ENCODE assay signal across 3 cellular contexts in the genomic region with DNA sequence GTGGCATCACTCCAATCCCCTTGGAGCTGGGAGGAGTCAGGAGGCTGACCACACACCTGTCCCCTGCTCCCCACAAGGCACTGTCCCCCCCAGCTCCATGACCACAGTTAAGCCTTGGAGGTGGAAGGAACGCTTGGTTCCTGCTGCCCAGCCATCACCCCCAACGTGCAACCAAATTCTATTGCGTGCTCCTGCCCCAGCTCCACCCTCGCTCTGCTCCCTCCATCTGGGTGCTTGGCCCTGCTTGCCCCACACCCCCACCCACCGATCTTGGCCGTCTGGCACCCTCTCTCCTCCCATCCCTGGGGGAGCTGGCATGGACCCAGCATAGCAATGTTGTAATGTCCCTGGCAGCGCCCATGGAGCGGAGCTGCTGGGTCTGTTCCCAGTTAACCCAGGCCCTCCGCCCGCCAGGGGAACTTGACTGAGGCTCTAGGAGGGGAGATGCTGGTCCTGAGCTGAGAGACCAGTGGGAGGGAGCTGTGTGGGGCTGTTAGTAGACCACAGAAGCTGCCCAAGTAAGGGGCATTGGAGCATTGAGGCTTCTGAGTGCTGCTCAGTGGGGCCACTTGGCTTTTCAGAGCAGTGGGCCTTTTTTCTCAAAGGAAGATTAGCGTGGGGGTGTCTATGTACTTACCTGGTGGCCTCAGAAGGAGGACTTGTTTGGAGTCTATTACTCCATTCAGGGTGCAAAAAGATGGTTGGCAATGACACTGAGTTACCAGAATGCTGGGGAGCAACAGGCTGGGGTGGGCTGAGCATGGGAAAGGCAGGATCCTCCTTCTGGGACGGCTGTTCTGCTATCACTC.
TF ChIP-seq lines count a peak whose summit lies in the region.

No MANE protein-coding gene starts in this region.

TF ChIP-seq in SK-N-SH, 30 proteins besides CTCF, POLR2A, EP300 and RAD21 (continues in another document):
- TF ChIP-seq MEF2A (IDR thresholded peaks at IDR 0.05; ENCODE audit: borderline replicate concordance, low read depth) (no peak), USF1 (IDR thresholded peaks at IDR 0.05; ENCODE audit: borderline replicate concordance, low read depth) (no peak), TEAD4 (IDR thresholded peaks at IDR 0.05; ENCODE audit: borderline replicate concordance, insufficient read depth) (no peak), NRF1 (IDR thresholded peaks at IDR 0.05; ENCODE audit: low read depth, low read length) (no peak), RCOR1 (IDR thresholded peaks at IDR 0.05; ENCODE audit: low read length) (no peak), NFIC (IDR thresholded peaks at IDR 0.05; ENCODE audit: borderline replicate concordance) (no peak), YY1 (IDR thresholded peaks at IDR 0.05; ENCODE audit: low read depth) (no peak), FOXM1 (IDR thresholded peaks at IDR 0.05; ENCODE audit: low read depth) (no peak), MXI1 (IDR thresholded peaks at IDR 0.05; ENCODE audit: low read depth, low read length) (no peak), FOSL2 (IDR thresholded peaks at IDR 0.05; ENCODE audit: borderline replicate concordance, low read depth) (no peak)
- TF ChIP-seq, protein P1, sequence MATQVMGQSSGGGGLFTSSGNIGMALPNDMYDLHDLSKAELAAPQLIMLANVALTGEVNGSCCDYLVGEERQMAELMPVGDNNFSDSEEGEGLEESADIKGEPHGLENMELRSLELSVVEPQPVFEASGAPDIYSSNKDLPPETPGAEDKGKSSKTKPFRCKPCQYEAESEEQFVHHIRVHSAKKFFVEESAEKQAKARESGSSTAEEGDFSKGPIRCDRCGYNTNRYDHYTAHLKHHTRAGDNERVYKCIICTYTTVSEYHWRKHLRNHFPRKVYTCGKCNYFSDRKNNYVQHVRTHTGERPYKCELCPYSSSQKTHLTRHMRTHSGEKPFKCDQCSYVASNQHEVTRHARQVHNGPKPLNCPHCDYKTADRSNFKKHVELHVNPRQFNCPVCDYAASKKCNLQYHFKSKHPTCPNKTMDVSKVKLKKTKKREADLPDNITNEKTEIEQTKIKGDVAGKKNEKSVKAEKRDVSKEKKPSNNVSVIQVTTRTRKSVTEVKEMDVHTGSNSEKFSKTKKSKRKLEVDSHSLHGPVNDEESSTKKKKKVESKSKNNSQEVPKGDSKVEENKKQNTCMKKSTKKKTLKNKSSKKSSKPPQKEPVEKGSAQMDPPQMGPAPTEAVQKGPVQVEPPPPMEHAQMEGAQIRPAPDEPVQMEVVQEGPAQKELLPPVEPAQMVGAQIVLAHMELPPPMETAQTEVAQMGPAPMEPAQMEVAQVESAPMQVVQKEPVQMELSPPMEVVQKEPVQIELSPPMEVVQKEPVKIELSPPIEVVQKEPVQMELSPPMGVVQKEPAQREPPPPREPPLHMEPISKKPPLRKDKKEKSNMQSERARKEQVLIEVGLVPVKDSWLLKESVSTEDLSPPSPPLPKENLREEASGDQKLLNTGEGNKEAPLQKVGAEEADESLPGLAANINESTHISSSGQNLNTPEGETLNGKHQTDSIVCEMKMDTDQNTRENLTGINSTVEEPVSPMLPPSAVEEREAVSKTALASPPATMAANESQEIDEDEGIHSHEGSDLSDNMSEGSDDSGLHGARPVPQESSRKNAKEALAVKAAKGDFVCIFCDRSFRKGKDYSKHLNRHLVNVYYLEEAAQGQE (IDR thresholded peaks at IDR 0.05; ENCODE audit: low read depth, low read length), result no peak
- TF ChIP-seq, protein P2, sequence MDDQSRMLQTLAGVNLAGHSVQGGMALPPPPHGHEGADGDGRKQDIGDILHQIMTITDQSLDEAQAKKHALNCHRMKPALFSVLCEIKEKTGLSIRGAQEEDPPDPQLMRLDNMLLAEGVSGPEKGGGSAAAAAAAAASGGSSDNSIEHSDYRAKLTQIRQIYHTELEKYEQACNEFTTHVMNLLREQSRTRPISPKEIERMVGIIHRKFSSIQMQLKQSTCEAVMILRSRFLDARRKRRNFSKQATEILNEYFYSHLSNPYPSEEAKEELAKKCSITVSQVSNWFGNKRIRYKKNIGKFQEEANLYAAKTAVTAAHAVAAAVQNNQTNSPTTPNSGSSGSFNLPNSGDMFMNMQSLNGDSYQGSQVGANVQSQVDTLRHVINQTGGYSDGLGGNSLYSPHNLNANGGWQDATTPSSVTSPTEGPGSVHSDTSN (IDR thresholded peaks at IDR 0.05), result no peak

TF ChIP-seq in SK-N-SH treated with all-trans-retinoic acid at 6 μM for 48 hours, 23 proteins besides CTCF, POLR2A, EP300 and RAD21:
- TF ChIP-seq, protein P3, sequence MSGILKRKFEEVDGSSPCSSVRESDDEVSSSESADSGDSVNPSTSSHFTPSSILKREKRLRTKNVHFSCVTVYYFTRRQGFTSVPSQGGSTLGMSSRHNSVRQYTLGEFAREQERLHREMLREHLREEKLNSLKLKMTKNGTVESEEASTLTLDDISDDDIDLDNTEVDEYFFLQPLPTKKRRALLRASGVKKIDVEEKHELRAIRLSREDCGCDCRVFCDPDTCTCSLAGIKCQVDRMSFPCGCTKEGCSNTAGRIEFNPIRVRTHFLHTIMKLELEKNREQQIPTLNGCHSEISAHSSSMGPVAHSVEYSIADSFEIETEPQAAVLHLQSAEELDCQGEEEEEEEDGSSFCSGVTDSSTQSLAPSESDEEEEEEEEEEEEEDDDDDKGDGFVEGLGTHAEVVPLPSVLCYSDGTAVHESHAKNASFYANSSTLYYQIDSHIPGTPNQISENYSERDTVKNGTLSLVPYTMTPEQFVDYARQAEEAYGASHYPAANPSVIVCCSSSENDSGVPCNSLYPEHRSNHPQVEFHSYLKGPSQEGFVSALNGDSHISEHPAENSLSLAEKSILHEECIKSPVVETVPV (CRISPR knock-in tag; IDR thresholded peaks at IDR 0.05), result no peak
- no peak for TF ChIP-seq ZFP3 (CRISPR knock-in tag; IDR thresholded peaks at IDR 0.05)
- TF ChIP-seq ZNF565 (CRISPR knock-in tag; conservative IDR thresholded peaks at IDR 0.05; ENCODE audit: low read depth), result no peak
- no peak for TF ChIP-seq ZNF8 (CRISPR knock-in tag; IDR thresholded peaks at IDR 0.05)

TF ChIP-seq in HepG2, 621 proteins besides CTCF, POLR2A, EP300 and RAD21:
- TF ChIP-seq ZNF512 (CRISPR knock-in tag; IDR thresholded peaks at IDR 0.05) (no peak), SUZ12 (IDR thresholded peaks at IDR 0.05; ENCODE audit: low read depth, low read length) (no peak), ETV6 (CRISPR knock-in tag; conservative IDR thresholded peaks at IDR 0.05) (no peak), BCL6 (CRISPR knock-in tag; IDR thresholded peaks at IDR 0.05) (no peak), SMARCC2 (IDR thresholded peaks at IDR 0.05) (no peak), MED1 (CRISPR knock-in tag; IDR thresholded peaks at IDR 0.05) (no peak), ZEB1 (IDR thresholded peaks at IDR 0.05; ENCODE audit: insufficient replicate concordance, low read depth) (no peak), ZBTB8A (CRISPR knock-in tag; IDR thresholded peaks at IDR 0.05; ENCODE audit: borderline replicate concordance, low read depth) (no peak), ZNF782 (CRISPR knock-in tag; IDR thresholded peaks at IDR 0.05; ENCODE audit: borderline replicate concordance) (no peak), HNRNPL (IDR thresholded peaks at IDR 0.05; ENCODE audit: low read depth, low read length) (no peak), SNAPC2 (CRISPR knock-in tag; IDR thresholded peaks at IDR 0.05) (no peak)
- TF ChIP-seq, protein P4, sequence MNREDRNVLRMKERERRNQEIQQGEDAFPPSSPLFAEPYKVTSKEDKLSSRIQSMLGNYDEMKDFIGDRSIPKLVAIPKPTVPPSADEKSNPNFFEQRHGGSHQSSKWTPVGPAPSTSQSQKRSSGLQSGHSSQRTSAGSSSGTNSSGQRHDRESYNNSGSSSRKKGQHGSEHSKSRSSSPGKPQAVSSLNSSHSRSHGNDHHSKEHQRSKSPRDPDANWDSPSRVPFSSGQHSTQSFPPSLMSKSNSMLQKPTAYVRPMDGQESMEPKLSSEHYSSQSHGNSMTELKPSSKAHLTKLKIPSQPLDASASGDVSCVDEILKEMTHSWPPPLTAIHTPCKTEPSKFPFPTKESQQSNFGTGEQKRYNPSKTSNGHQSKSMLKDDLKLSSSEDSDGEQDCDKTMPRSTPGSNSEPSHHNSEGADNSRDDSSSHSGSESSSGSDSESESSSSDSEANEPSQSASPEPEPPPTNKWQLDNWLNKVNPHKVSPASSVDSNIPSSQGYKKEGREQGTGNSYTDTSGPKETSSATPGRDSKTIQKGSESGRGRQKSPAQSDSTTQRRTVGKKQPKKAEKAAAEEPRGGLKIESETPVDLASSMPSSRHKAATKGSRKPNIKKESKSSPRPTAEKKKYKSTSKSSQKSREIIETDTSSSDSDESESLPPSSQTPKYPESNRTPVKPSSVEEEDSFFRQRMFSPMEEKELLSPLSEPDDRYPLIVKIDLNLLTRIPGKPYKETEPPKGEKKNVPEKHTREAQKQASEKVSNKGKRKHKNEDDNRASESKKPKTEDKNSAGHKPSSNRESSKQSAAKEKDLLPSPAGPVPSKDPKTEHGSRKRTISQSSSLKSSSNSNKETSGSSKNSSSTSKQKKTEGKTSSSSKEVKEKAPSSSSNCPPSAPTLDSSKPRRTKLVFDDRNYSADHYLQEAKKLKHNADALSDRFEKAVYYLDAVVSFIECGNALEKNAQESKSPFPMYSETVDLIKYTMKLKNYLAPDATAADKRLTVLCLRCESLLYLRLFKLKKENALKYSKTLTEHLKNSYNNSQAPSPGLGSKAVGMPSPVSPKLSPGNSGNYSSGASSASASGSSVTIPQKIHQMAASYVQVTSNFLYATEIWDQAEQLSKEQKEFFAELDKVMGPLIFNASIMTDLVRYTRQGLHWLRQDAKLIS (CRISPR knock-in tag; IDR thresholded peaks at IDR 0.05), result no peak
